1 cellular context compared by ENCODE assay signal in genomic region chr12:68609955-68610434, GRCh38.
TF ChIP-seq lines count a peak whose summit lies in the region.

No MANE protein-coding gene starts in this region.

TF ChIP-seq in A549, 52 proteins besides CTCF, POLR2A, EP300 and RAD21 (continued from another document):
- TF ChIP-seq HMGXB4 (CRISPR knock-in tag; IDR thresholded peaks at IDR 0.05; ENCODE audit: borderline replicate concordance): no peak
- no peak for TF ChIP-seq BHLHE40 (IDR thresholded peaks at IDR 0.05; ENCODE audit: low read depth, low read length)
- no peak for TF ChIP-seq JUNB (IDR thresholded peaks at IDR 0.05)
- TF ChIP-seq USF2 (IDR thresholded peaks at IDR 0.05): no peak
- TF ChIP-seq TFCP2L1 (CRISPR knock-in tag; IDR thresholded peaks at IDR 0.05): no peak
- no peak for TF ChIP-seq ZC3H11A (IDR thresholded peaks at IDR 0.05)
- TF ChIP-seq ATOH8 (CRISPR knock-in tag; IDR thresholded peaks at IDR 0.05; ENCODE audit: low read depth): no peak
- TF ChIP-seq CBX2 (IDR thresholded peaks at IDR 0.05; ENCODE audit: borderline replicate concordance, low read depth): no peak
- TF ChIP-seq MYC (IDR thresholded peaks at IDR 0.05; ENCODE audit: borderline replicate concordance, low read length): no peak
- no peak for TF ChIP-seq KDM1A (IDR thresholded peaks at IDR 0.05; ENCODE audit: low read depth)
- no peak for TF ChIP-seq CEBPB (IDR thresholded peaks at IDR 0.05)
- TF ChIP-seq PHF8 (IDR thresholded peaks at IDR 0.05; ENCODE audit: borderline replicate concordance, low read depth): no peak
- no peak for TF ChIP-seq ZSCAN20 (CRISPR knock-in tag; IDR thresholded peaks at IDR 0.05)
- no peak for TF ChIP-seq HEYL (CRISPR knock-in tag; IDR thresholded peaks at IDR 0.05)
- no peak for TF ChIP-seq BCL3 (IDR thresholded peaks at IDR 0.05)
- TF ChIP-seq CHD4 (IDR thresholded peaks at IDR 0.05; ENCODE audit: borderline replicate concordance): no peak
- no peak for TF ChIP-seq EHF (CRISPR knock-in tag; IDR thresholded peaks at IDR 0.05)
- TF ChIP-seq JUN (IDR thresholded peaks at IDR 0.05): no peak
- no peak; the same call in none of the 2 replicates for TF ChIP-seq MAX (IDR thresholded peaks at IDR 0.05)
- no peak for TF ChIP-seq HES2 (IDR thresholded peaks at IDR 0.05)
- TF ChIP-seq KDM5A (IDR thresholded peaks at IDR 0.05): no peak
- TF ChIP-seq HOXA7 (CRISPR knock-in tag; IDR thresholded peaks at IDR 0.05): no peak
